ENCODE assay signal across 17 cellular contexts in the genomic region with DNA sequence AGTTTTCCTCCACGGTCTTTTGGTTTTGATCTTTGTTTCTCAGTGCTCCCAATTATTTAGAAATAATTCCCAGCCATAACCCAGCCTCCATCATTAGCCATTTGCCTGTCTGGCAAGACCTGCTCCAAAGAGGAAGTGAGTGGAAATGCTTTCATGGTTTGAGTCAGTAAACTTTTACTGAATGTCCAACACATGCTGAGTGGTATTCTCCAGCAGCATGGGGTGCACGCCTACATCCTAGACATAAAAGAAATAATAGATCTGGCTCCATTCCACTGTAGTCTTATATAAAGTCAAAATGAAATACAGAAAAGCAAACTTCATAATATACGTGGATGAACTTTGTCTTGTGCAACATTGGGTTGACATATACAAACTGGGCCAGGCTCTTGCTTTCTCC.
"Had no signal": no experiment of that assay in that cellular context is flagged by ENCODE, and none has a peak within 500 bp of the region (broad histone marks: within the 10 kb centered on the region; RNA-seq: fewer than 3 reads in every experiment).

No MANE protein-coding gene starts in this region.

- ATAC-seq: body of pancreas; gastrocnemius medialis; stimulated activated naive CD8-positive, alpha-beta T cell treated with anti-CD3 and anti-CD28 coated beads, Interleukin-15, Interleukin-2, amounts not matched to agents 100 U/mL and 50 U/mL, for 24 hours had no signal

- DNase-seq: activated CD4-positive, alpha-beta T cell treated with anti-CD3 and anti-CD28 coated beads, Interleukin-2, amount 50 U/mL, for 4 hours; activated naive CD4-positive, alpha-beta T cell; activated naive CD8-positive, alpha-beta T cell treated with anti-CD3 and anti-CD28 coated beads for 36 hours; amniotic stem cell; body of pancreas; erythroblast; gastrocnemius medialis; kidney; left ventricle myocardium inferior; mammary epithelial cell; midbrain; posterior cingulate gyrus; stimulated activated CD4-positive, alpha-beta T cell treated with anti-CD3 and anti-CD28 coated beads, Interleukin-1b, Interleukin-23, amount 100 ng/mL, for 48 hours; stimulated activated CD8-positive, alpha-beta memory T cell treated with anti-CD3 and anti-CD28 coated beads, Interleukin-4, amount 100 ng/mL, for 48 hours; stimulated activated naive CD8-positive, alpha-beta T cell treated with anti-CD3 and anti-CD28 coated beads, Interleukin-15, Interleukin-2, amounts not matched to agents 100 U/mL and 50 U/mL, for 24 hours; substantia nigra had no signal

- H3K4me3 ChIP-seq: body of pancreas, gastrocnemius medialis, left ventricle myocardium inferior, tibial nerve had no signal
